In genomic region chr9:95167998-95168397, GRCh38 we compare ENCODE assay signal across 8 cellular contexts.
A peak's percentile ranks its signal among the peaks of the same experiment; 100 is the strongest.
DNase-seq lines count a peak whose midpoint lies in the region; ATAC-seq and TF ChIP-seq lines count a peak whose summit lies in the region.

No MANE protein-coding gene starts in this region.

- no peak overlapping the region for H3K4me3 ChIP-seq in GM12875 (ENCODE audit: low read depth, low read length)
- no peak overlapping the region for H3K4me3 ChIP-seq in epithelial cell of proximal tubule (ENCODE audit: low read depth, low read length)

- ATAC-seq in HG02623 (IDR thresholded peaks at IDR 0.05; ENCODE audit: unreplicated experiment) (no peak), HG03457 (IDR thresholded peaks at IDR 0.05; ENCODE audit: unreplicated experiment) (no peak)

- peak; percentile 67 for DNase-seq in ACHN
- peak; percentile 33 for DNase-seq in NCI-H524 treated with DMSO at 0.1 percent for 48 hours (lab: John Stamatoyannopoulos, UW)
- DNase-seq in activated CD4-positive, alpha-beta T cell treated with anti-CD3 and anti-CD28 coated beads, Interleukin-2, amount 50 U/mL, for 48 hours, result peak; percentile 63 to 76
- peak; percentile 63 for DNase-seq in epithelial cell of proximal tubule (ENCODE audit: low read depth)
- peak; percentile 94 for DNase-seq in non-pigmented ciliary epithelial cell (ENCODE audit: low read depth)

- TF ChIP-seq CTCF in GM12875 (IDR thresholded peaks at IDR 0.05; ENCODE audit: borderline replicate concordance, insufficient read depth, low read depth, low read length), result peak; percentile 80
- TF ChIP-seq CTCF in epithelial cell of proximal tubule (conservative IDR thresholded peaks at IDR 0.05; ENCODE audit: low read depth, low read length), result peak; percentile 93

- in situ Hi-C loops in ACHN (cut with HindIII; ENCODE audit: low pct_ligation_motif_present, low pct_unique_long_range_greater_than_20kb, low sequenced_read_pairs), result no loop called here

Comparison
In these comparisons a context has a peak if more than half of its experiments do, and no peak if none do; other contexts are left out.
1. DNase-seq: peak in every context shown above with its lines; median percentile 94 in non-pigmented ciliary epithelial cell; 70 in activated CD4-positive, alpha-beta T cell treated with anti-CD3 and anti-CD28 coated beads, Interleukin-2, amount 50 U/mL, for 48 hours; 67 in ACHN; 63 in epithelial cell of proximal tubule; 33 in NCI-H524 treated with DMSO at 0.1 percent for 48 hours.